11 cellular contexts compared by ENCODE assay signal in the genomic region with DNA sequence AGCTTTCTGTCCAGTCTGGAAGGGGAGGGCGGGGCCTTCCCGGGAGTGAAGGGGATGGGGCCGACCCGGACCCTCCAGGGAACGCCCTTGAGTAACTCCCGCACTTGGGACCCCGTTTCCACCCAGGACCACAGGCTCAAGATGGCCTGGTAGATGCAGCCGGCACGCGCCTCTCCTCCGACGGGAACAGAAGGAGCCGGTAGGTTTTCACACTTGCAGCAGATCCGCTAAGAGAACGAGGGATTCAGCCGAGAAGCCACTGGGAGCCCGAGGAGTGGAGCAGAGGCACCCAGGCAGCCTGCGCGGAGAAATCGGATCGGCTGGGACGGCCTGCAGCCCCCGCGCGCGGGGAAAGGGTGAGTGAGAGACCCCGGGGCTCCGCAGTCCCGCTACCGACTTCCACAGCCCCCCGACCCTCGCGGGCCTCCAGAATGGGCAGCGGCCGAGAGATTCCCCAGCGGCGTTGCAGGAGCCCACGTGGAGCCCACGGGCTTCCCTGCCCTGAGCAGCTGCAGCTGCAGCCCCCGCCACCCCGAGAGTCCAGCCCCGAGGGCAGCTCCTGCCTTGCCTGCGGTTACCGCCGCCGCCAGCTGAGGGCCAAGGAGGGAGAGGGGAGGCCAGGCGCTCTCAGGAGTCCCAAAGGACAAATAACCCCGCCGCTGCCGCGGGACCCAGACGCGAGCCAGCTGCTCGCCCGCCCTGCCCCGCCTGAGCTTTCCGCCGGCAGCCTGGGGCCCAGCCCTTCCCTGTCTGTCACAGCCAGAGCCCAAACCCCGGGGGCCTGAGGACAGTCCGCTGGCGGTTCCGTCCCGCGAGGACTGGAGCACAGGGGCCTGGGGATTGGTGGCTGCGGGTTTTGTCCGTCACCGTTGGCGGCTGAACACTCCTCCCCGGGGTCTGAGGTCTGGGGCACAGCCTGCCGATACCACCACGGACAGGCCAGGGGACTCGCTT. TPM values are rescaled to one million over a fixed set of nuclear protein-coding genes. Genes with fewer than 3 reads are reported as not detected.
A peak's percentile ranks its signal among the peaks of the same experiment; 100 is the strongest.
DNase-seq lines count a peak whose midpoint lies in the region; ATAC-seq, FAIRE-seq and TF ChIP-seq lines count a peak whose summit lies in the region.
"Had no signal": no experiment of that assay in that cellular context is flagged by ENCODE, and none has a peak within 500 bp of the region (broad histone marks: within the 10 kb centered on the region; RNA-seq: fewer than 3 reads in every experiment).

No MANE protein-coding gene starts in this region.

- H2AFZ ChIP-seq in K562 (ENCODE audit: low read depth, low read length) = no peak overlapping the region
- H2AFZ ChIP-seq in mesenchymal stem cell (ENCODE audit: low read depth, low read length) = no peak overlapping the region

- H4K20me1 ChIP-seq in K562 (replicated peaks; ENCODE audit: control insufficient read depth, insufficient read depth, low read length) = no peaks in the 10 kb centered on the region

- CTCF ChIA-PET in A549 (lab: Yijun Ruan, JAX) = interaction anchor here (3.6 kb wide), 1 partner anchor 9 kb away, joined by 19 read pairs; no protein-coding TSS in a partner anchor
- CTCF ChIA-PET in K562 (lab: Yijun Ruan, JAX; ENCODE audit: low intra/inter-chr PET ratio) = no interaction called here

- FAIRE-seq in A549 (lab: Jason Lieb, UNC) (no peak), K562 (lab: Jason Lieb, UNC) (no peak), GM19239 (lab: Jason Lieb, UNC) (no peak)

- H3K4me3 ChIP-seq in A549 (no peak overlapping the region), H7 (ENCODE audit: insufficient read depth, low read depth, low read length) (peak overlapping the region; percentile 90), K562 (no peak overlapping the region), mesenchymal stem cell (ENCODE audit: insufficient read depth in 1 of 2, low read depth in 1 of 2, low read length in 2 of 2) (peak overlapping the region in 1 of 2 experiments; percentile 14)
- H3K4me3 ChIP-seq: ovary had no signal

- DNase-seq in A549 (ENCODE audit: low read depth in 1 of 2, low spot score in 1 of 2) (no peak), H7 (peak; percentile 79), K562 (ENCODE audit: extremely low read depth in 1 of 4, low spot score in 3 of 4) (peak in 1 of 4 experiments; percentile 4), mesenchymal stem cell (peak; percentile 33), GM19239 (ENCODE audit: insufficient read length, low spot score) (no peak), RPMI8226 (no peak), NCI-H2196 treated with DMSO at 0.1 percent for 48 hours (lab: John Stamatoyannopoulos, UW; ENCODE audit: unreplicated experiment) (no peak)
- DNase-seq: gastrocnemius medialis, NCI-H510A treated with DMSO at 0.1 percent for 48 hours, ovary had no signal

- intact Hi-C loops in K562 (cut with micrococcal nuclease) = no loop called here

- ATAC-seq in A549 (peak; percentile 43 to 58; a peak in 3 of 6 replicates), K562 (peak; percentile 42; the same call in 1 of the 3 replicates), HG02678 (IDR thresholded peaks at IDR 0.05; ENCODE audit: unreplicated experiment) (no peak)
- ATAC-seq: gastrocnemius medialis had no signal

- H2AK5ac ChIP-seq in mesenchymal stem cell (ENCODE audit: low read length, severe bottlenecking) = no peak overlapping the region

- no peak overlapping the region for H4K8ac ChIP-seq in mesenchymal stem cell (ENCODE audit: low read length)

- no TSS peak for BruUV-seq in K562 (replicated peaks; lab: Mats Ljungman, UMichigan)

- H2BK120ac ChIP-seq in mesenchymal stem cell (ENCODE audit: low read depth, low read length) = no peak overlapping the region

- no peaks in the 10 kb centered on the region for H3K79me1 ChIP-seq in mesenchymal stem cell (replicated peaks; ENCODE audit: low read length, poor library complexity, severe bottlenecking)

- H3K27ac ChIP-seq in A549 (no peak overlapping the region), K562 (ENCODE audit: extremely low read depth, low read depth, low read length) (no peak overlapping the region), mesenchymal stem cell (ENCODE audit: low read length, poor library complexity, severe bottlenecking) (no peak overlapping the region)
- H3K27ac ChIP-seq: gastrocnemius medialis, ovary had no signal

- H3K9ac ChIP-seq in K562 (ENCODE audit: insufficient read depth in 1 of 2, low read depth in 2 of 2, low read length in 2 of 2) (no peak overlapping the region), mesenchymal stem cell (ENCODE audit: low read length) (no peak overlapping the region)

- no peaks in the 10 kb centered on the region for H3K9me1 ChIP-seq in K562 (ENCODE audit: control insufficient read depth, insufficient read depth, low read length)

- peak overlapping the region; percentile 25; the same call in 1 of the 3 replicates for H3K4me2 ChIP-seq in A549
- H3K4me2 ChIP-seq in K562 (ENCODE audit: insufficient read depth, low read length) = no peak overlapping the region
- H3K4me2 ChIP-seq in mesenchymal stem cell (ENCODE audit: low read length, poor library complexity, severe bottlenecking) = peak overlapping the region; percentile 29

- no peak overlapping the region for H2BK12ac ChIP-seq in mesenchymal stem cell (ENCODE audit: low read length in 2 of 2)

- TF ChIP-seq POLR2A in A549 (IDR thresholded peaks at IDR 0.05; ENCODE audit: low read length) (no peak), K562 (conservative IDR thresholded peaks at IDR 0.05) (no peak)

- H3K18ac ChIP-seq in mesenchymal stem cell (ENCODE audit: low read depth in 1 of 2, low read length in 2 of 2) = no peak overlapping the region

- no peak overlapping the region for H2BK5ac ChIP-seq in mesenchymal stem cell (ENCODE audit: low read depth, low read length, poor library complexity, severe bottlenecking)

- H3K4me1 ChIP-seq in A549 (no peaks in the 10 kb centered on the region), K562 (replicated peaks in 1 of 2; ENCODE audit: control insufficient read depth in 2 of 2, insufficient read depth in 2 of 2, low read length in 2 of 2) (peaks cover 0 to 18% of the 10 kb centered on the region in 2 experiments; a peak in 2 of 5 replicates), mesenchymal stem cell (ENCODE audit: control insufficient read depth, insufficient read depth, low read depth, low read length) (peaks cover 9% of the 10 kb centered on the region)
- H3K4me1 ChIP-seq: gastrocnemius medialis had no signal

- no peak overlapping the region for H4K91ac ChIP-seq in mesenchymal stem cell (ENCODE audit: low read length)

- WGBS in A549 (ENCODE audit: missing lambda C conversion rate) = 47% methylated on average over 50 of the region's 72 CpGs
- 23% methylated on average over 66 of the region's 72 CpGs for WGBS in K562 (ENCODE audit: insufficient coverage, low coverage, missing lambda C conversion rate)
- WGBS in mesenchymal stem cell = 2% methylated on average over 72 of the region's 72 CpGs

- peaks cover 15% of the 10 kb centered on the region for H3K9me3 ChIP-seq in A549
- H3K9me3 ChIP-seq in K562 (replicated peaks; ENCODE audit: control insufficient read depth, insufficient read depth, low read depth, low read length) = peaks cover 13% of the 10 kb centered on the region
- H3K9me3 ChIP-seq in mesenchymal stem cell (ENCODE audit: control insufficient read depth, low read length) = peaks cover 29% of the 10 kb centered on the region

- H3K23ac ChIP-seq in mesenchymal stem cell (ENCODE audit: low read length in 2 of 2) = peak overlapping the region in 1 of 2 experiments; percentile 71

- H3K27me3 ChIP-seq in H7 (ENCODE audit: control insufficient read depth, insufficient read depth, low read length) (no peaks in the 10 kb centered on the region; the same call in 1 of the 2 replicates), K562 (ENCODE audit: control insufficient read depth in 2 of 2, insufficient read depth in 2 of 2, low read length in 2 of 2) (peaks cover 23 to 60% of the 10 kb centered on the region in 2 experiments; a peak in 4 of 5 replicates), mesenchymal stem cell (ENCODE audit: control insufficient read depth in 1 of 2, insufficient read depth in 1 of 2, low read length in 2 of 2) (peaks cover 40 to 78% of the 10 kb centered on the region in 2 experiments)

- no peak overlapping the region for H2BK15ac ChIP-seq in mesenchymal stem cell (ENCODE audit: low read depth, poor library complexity, severe bottlenecking)

- TF ChIP-seq EP300 in A549 (IDR thresholded peaks at IDR 0.05) (no peak), K562 (IDR thresholded peaks at IDR 0.05; ENCODE audit: low read length) (no peak)

- H3K36me3 ChIP-seq in H7 (replicated peaks; ENCODE audit: control insufficient read depth, insufficient read depth, low read length) (peaks cover 17% of the 10 kb centered on the region), K562 (ENCODE audit: control insufficient read depth, insufficient read depth, low read length) (no peaks in the 10 kb centered on the region), mesenchymal stem cell (ENCODE audit: control insufficient read depth in 1 of 2, insufficient read depth in 2 of 2, low read depth in 1 of 2, low read length in 2 of 2) (no peaks in the 10 kb centered on the region)
- H3K36me3 ChIP-seq: gastrocnemius medialis, ovary had no signal

- in situ Hi-C loops in K562 (cut with MboI) = loop anchor here (25.0 kb wide), 1 partner anchor 387 kb away; no protein-coding TSS in a partner anchor

- POLR2A ChIA-PET in A549 (lab: Yijun Ruan, JAX) = no interaction called here
- POLR2A ChIA-PET in K562 (lab: Yijun Ruan, JAX) = interaction anchor here (0.6 kb wide), 1 partner anchor 147 kb away, joined by 3 read pairs; no protein-coding TSS in a partner anchor

- TF ChIP-seq RAD21 in A549 (conservative IDR thresholded peaks at IDR 0.05 in 1 of 2, IDR thresholded peaks at IDR 0.05 in 1 of 2) = no peak
- no peak for TF ChIP-seq RAD21 in K562 (CRISPR knock-in tag; conservative IDR thresholded peaks at IDR 0.05 in 1 of 2, IDR thresholded peaks at IDR 0.05 in 1 of 2)

- H3K14ac ChIP-seq in mesenchymal stem cell (ENCODE audit: low read length in 2 of 2) = no peak overlapping the region

- H3K4ac ChIP-seq in mesenchymal stem cell (ENCODE audit: low read depth in 1 of 2, low read length in 2 of 2) = no peak overlapping the region

- no peak for TF ChIP-seq CTCF in A549 (IDR thresholded peaks at IDR 0.05)
- no peak for TF ChIP-seq CTCF in K562 (IDR thresholded peaks at IDR 0.05 in 2 of 3, conservative IDR thresholded peaks at IDR 0.05 in 1 of 3; ENCODE audit: insufficient read depth in 2 of 3, low read depth in 1 of 3, low read length in 3 of 3)

- no peaks in the 10 kb centered on the region for H3K79me2 ChIP-seq in K562 (ENCODE audit: control insufficient read depth, insufficient read depth, low read length)

RNA-seq across cellular contexts. Expression of gene IFT22, which starts 21.8 kb away (rescaled TPM):
- polyA plus RNA-seq in A549 (2011; rRNA removed) = 58.4 and 66.5 TPM in 2 replicates
- 47.7 and 52.5 TPM in 2 replicates for polyA plus RNA-seq in A549 (2012; cell fraction: cytosol; rRNA removed)
- 13.8 and 20.3 TPM in 2 replicates for polyA plus RNA-seq in A549 (2012; cell fraction: nucleus; rRNA removed)
- 49.9 to 51.4 TPM (median 50.5 TPM) in 3 replicates for polyA plus RNA-seq in A549 (2017; fragmentation: RNase III; extraction: RNeasy Plus Mini Kit Qiagen cat#74134 plus additional on column Dnase treatment)
- polyA minus RNA-seq in A549 (2011; rRNA and poly(A)+ RNA removed) = 38.8 and 41.5 TPM in 2 replicates
- total RNA-seq in H7 (2014; rRNA removed; shearing (Covaris generic)) = 19.8 and 27.4 TPM in 2 replicates
- 2.7 and 7.0 TPM in 2 replicates for total RNA-seq in K562 (2011; cell fraction: chromatin; rRNA removed; ENCODE audit: low replicate concordance)
- total RNA-seq in K562 (2011; cell fraction: nucleolus; rRNA removed) = 4.2 and 5.5 TPM in 2 replicates
- 4.1 and 5.3 TPM in 2 replicates for total RNA-seq in K562 (2011; cell fraction: nucleoplasm; rRNA removed)
- total RNA-seq in K562 (2014; rRNA removed) = 6.3 and 6.7 TPM in 2 replicates
- 7.0 and 7.3 TPM in 2 replicates for total RNA-seq in K562 (2014; rRNA removed; fragmentation: Illumina TruSeq; extraction: Trizol)
- total RNA-seq in K562 (2015; rRNA removed; fragmentation: Illumina TruSeq; extraction: Trizol) = 7.1 and 7.7 TPM in 2 replicates
- total RNA-seq in K562 (2021) = 6.3 and 6.6 TPM in 2 replicates
- polyA plus RNA-seq in K562 (2011; rRNA removed) = 3.3 and 10.1 TPM in 2 replicates
- polyA plus RNA-seq in K562 (2011; cell fraction: cytosol; rRNA removed) = 2.8 and 6.7 TPM in 2 replicates
- 1.5 and 3.9 TPM in 2 replicates for polyA plus RNA-seq in K562 (2011; cell fraction: nucleus; rRNA removed)
- polyA plus RNA-seq in K562 (2012) = 10.8 and 14.6 TPM in 2 replicates
- polyA plus RNA-seq in K562 (2014; fragmentation: Illumina TruSeq; extraction: Trizol) = 10.1 and 12.1 TPM in 2 replicates
- polyA plus RNA-seq in K562 (2014; fragmentation: Nextera tagmentation; extraction: Ambion mirVana) = 10 to 100 TPM; 17.7 to 18.2 TPM
- polyA plus RNA-seq in K562 (2014; rRNA removed) = 7.2 and 9.6 TPM in 2 replicates
- polyA minus RNA-seq in K562 (2011; rRNA and poly(A)+ RNA removed) = 2.7 and 8.5 TPM in 2 replicates
- 3.2 TPM in 1 of 2 replicates, not detected in the other for polyA minus RNA-seq in K562 (2011; cell fraction: cytosol; rRNA and poly(A)+ RNA removed)
- 1.2 and 1.9 TPM in 2 replicates for polyA minus RNA-seq in K562 (2011; cell fraction: nucleus; rRNA and poly(A)+ RNA removed)
- 37.4 TPM for polyA plus RNA-seq in mesenchymal stem cell (2013, experiment 1 of 2)
- polyA plus RNA-seq in mesenchymal stem cell (2013, experiment 2 of 2) = 38.5 TPM

RNA-seq across cellular contexts. Expression of gene FIS1, which starts 54.9 kb away (rescaled TPM):
- polyA plus RNA-seq in A549 (2011; rRNA removed) (111 TPM in 2 replicates), A549 (2017; fragmentation: RNase III; extraction: RNeasy Plus Mini Kit Qiagen cat#74134 plus additional on column Dnase treatment) (155 to 161 TPM (median 159 TPM) in 3 replicates), K562 (2011; rRNA removed) (125 and 148 TPM in 2 replicates), K562 (2014; fragmentation: Illumina TruSeq; extraction: Trizol) (151 and 157 TPM in 2 replicates), K562 (2014; fragmentation: Nextera tagmentation; extraction: Ambion mirVana) (100 to 1,000 TPM in 1 of 2 experiments, 10 to 100 TPM in 1; 86.0 to 118 TPM), K562 (2014; rRNA removed) (247 and 257 TPM in 2 replicates)
- polyA plus RNA-seq in A549 (2012; cell fraction: cytosol; rRNA removed) = 265 and 386 TPM in 2 replicates
- polyA plus RNA-seq in A549 (2012; cell fraction: nucleus; rRNA removed) = 177 and 197 TPM in 2 replicates
- polyA minus RNA-seq in A549 (2011; rRNA and poly(A)+ RNA removed) = 44.8 and 54.8 TPM in 2 replicates
- 141 and 151 TPM in 2 replicates for total RNA-seq in H7 (2014; rRNA removed; shearing (Covaris generic))
- total RNA-seq in K562 (2011; cell fraction: chromatin; rRNA removed; ENCODE audit: low replicate concordance) = 55.7 and 148 TPM in 2 replicates
- total RNA-seq in K562 (2011; cell fraction: nucleolus; rRNA removed) = 125 and 143 TPM in 2 replicates
- total RNA-seq in K562 (2011; cell fraction: nucleoplasm; rRNA removed) = 76.9 and 85.1 TPM in 2 replicates
- total RNA-seq in K562 (2014; rRNA removed) (197 and 221 TPM in 2 replicates), K562 (2014; rRNA removed; fragmentation: Illumina TruSeq; extraction: Trizol) (58.7 and 95.0 TPM in 2 replicates), K562 (2015; rRNA removed; fragmentation: Illumina TruSeq; extraction: Trizol) (127 and 128 TPM in 2 replicates), K562 (2021) (144 and 145 TPM in 2 replicates)
- 178 and 243 TPM in 2 replicates for polyA plus RNA-seq in K562 (2011; cell fraction: cytosol; rRNA removed)
- polyA plus RNA-seq in K562 (2011; cell fraction: nucleus; rRNA removed) = 96.9 and 138 TPM in 2 replicates
- polyA plus RNA-seq in K562 (2012) = 160 TPM in 2 replicates
- 56.1 and 82.0 TPM in 2 replicates for polyA minus RNA-seq in K562 (2011; rRNA and poly(A)+ RNA removed)
- polyA minus RNA-seq in K562 (2011; cell fraction: cytosol; rRNA and poly(A)+ RNA removed) = 31.2 and 34.7 TPM in 2 replicates
- 30.7 and 33.5 TPM in 2 replicates for polyA minus RNA-seq in K562 (2011; cell fraction: nucleus; rRNA and poly(A)+ RNA removed)
- 168 TPM for polyA plus RNA-seq in mesenchymal stem cell (2013, experiment 1 of 2)
- 172 TPM for polyA plus RNA-seq in mesenchymal stem cell (2013, experiment 2 of 2)

Comparison
In these comparisons a context has a peak if more than half of its experiments do, and no peak if none do; other contexts are left out.
1. DNase-seq: peak in H7 (single experiment) and mesenchymal stem cell (single experiment); none in A549 (0 of 2), GM19239 (single experiment), RPMI8226 (single experiment) and NCI-H2196 treated with DMSO at 0.1 percent for 48 hours (single experiment).